ENCODE assay signal across 14 cellular contexts in the genomic region with DNA sequence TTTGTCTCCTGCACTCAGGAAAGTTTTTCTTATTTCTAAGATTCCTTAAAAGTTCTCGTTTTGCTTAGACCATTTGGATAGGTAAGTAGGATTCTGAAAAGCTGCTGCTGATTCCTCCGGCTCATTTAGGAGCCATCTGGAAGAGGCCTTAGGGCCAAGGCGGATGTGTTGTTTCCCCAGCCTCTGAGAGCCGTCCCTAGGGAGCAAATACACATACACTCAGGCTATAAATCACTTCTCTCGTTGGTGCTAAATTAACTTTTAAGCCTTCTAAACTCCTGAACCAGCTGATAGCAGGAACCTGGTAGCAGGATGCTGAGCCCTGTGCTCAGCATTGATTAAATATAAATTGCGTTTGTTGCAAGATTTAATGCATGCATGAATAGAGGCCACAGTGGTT.
DNase-seq lines count a peak whose midpoint lies in the region; ATAC-seq and TF ChIP-seq lines count a peak whose summit lies in the region.
"Had no signal": no experiment of that assay in that cellular context is flagged by ENCODE, and none has a peak within 500 bp of the region (broad histone marks: within the 10 kb centered on the region; RNA-seq: fewer than 3 reads in every experiment).

No MANE protein-coding gene starts in this region.

- intact Hi-C loops in left ventricle myocardium inferior (cut with micrococcal nuclease) (no loop called here), Right ventricle myocardium superior (cut with DNase I) (no loop called here), Right ventricle myocardium inferior (cut with DNase I) (no loop called here)

- no peak for DNase-seq in left ventricle myocardium inferior
- no peak for DNase-seq in Right ventricle myocardium superior
- peak; percentile 91 for DNase-seq in NCI-H2171 treated with DMSO at 0.1 percent for 48 hours (lab: John Stamatoyannopoulos, UW)
- peak; percentile 70 for DNase-seq in fibroblast of villous mesenchyme (ENCODE audit: low read depth)
- DNase-seq in NCI-H526 (lab: John Stamatoyannopoulos, UW): no peak
- no peak for DNase-seq in GF-D8 (lab: John Stamatoyannopoulos, UW)
- DNase-seq in Right ventricle myocardium inferior (ENCODE audit: missing footprints): no peak
- DNase-seq: activated CD8-positive, alpha-beta T cell treated with anti-CD3 and anti-CD28 coated beads, Interleukin-2, amount 10 ng/mL, durations not matched to agents 7 days and 5 days; activated effector memory CD4-positive, alpha-beta T cell treated with anti-CD3 and anti-CD28 coated beads, Interleukin-2, amount 50 U/mL, for 16 hours; AML-193; GOT3; Kasumi-1; stimulated activated CD4-positive, alpha-beta T cell treated with anti-CD3 and anti-CD28 coated beads, Interleukin-2, amount 100 ng/mL, for 24 hours had no signal

- no peak for TF ChIP-seq CTCF in left ventricle myocardium inferior (IDR thresholded peaks at IDR 0.05; ENCODE audit: borderline replicate concordance)
- TF ChIP-seq CTCF in fibroblast of villous mesenchyme (IDR thresholded peaks at IDR 0.05; ENCODE audit: insufficient read depth, low read depth, low read length): no peak

- H3K4me3 ChIP-seq in left ventricle myocardium inferior (no peak overlapping the region), fibroblast of villous mesenchyme (ENCODE audit: low read depth, low read length) (no peak overlapping the region)

- no peak for ATAC-seq in Right ventricle myocardium superior (ENCODE audit: poor library complexity)
- ATAC-seq in HG02610 (IDR thresholded peaks at IDR 0.05; ENCODE audit: unreplicated experiment): no peak
- ATAC-seq in Right ventricle myocardium inferior: no peak
- ATAC-seq: activated CD8-positive, alpha-beta T cell treated with anti-CD3 and anti-CD28 coated beads, Interleukin-2, amount 10 ng/mL, durations not matched to agents 7 days and 5 days had no signal

- H3K9me3 ChIP-seq in left ventricle myocardium inferior (replicated peaks): no peaks in the 10 kb centered on the region

- no peaks in the 10 kb centered on the region for H3K36me3 ChIP-seq in left ventricle myocardium inferior

- peak overlapping the region; percentile 28 for H3K27ac ChIP-seq in left ventricle myocardium inferior (replicated peaks)

- H3K4me1 ChIP-seq in left ventricle myocardium inferior: peaks cover 16% of the 10 kb centered on the region

- H3K27me3 ChIP-seq in left ventricle myocardium inferior (ENCODE audit: low read depth): no peaks in the 10 kb centered on the region

Comparison
In these comparisons a context has a peak if more than half of its experiments do, and no peak if none do; other contexts are left out.
1. DNase-seq: peak in NCI-H2171 treated with DMSO at 0.1 percent for 48 hours (single experiment) and fibroblast of villous mesenchyme (single experiment); none in left ventricle myocardium inferior (single experiment), Right ventricle myocardium superior (single experiment), NCI-H526 (0 of 2), GF-D8 (single experiment) and Right ventricle myocardium inferior (single experiment).